Comparison of ENCODE assay signal across 12 cellular contexts in the genomic region with DNA sequence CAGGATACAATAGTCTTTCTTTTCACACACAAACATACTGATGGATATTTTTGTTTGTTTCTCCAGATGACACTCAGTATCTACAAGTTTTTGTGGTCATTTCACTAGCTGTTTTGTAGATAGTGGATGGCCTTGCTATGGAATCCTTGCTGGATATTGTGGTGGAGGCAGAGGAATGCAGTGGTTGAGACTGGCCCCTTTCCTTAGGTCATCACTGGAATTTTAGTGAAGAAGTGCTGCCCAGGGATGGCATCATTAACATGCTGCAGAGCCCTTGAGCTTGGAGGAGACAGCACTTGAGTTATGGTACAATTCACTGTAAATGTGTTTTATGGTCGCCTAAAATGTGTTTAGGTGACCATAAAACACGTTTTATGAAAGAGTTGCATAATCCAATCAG.
"Had no signal": no experiment of that assay in that cellular context is flagged by ENCODE, and none has a peak within 500 bp of the region (broad histone marks: within the 10 kb centered on the region; RNA-seq: fewer than 3 reads in every experiment).

No MANE protein-coding gene starts in this region.

- H3K27me3 ChIP-seq: thyroid gland, vagina had no signal

- H3K4me1 ChIP-seq: vagina had no signal

- H3K4me3 ChIP-seq: coronary artery, left ventricle myocardium inferior, thyroid gland, vagina had no signal

- H3K36me3 ChIP-seq: left ventricle myocardium inferior, thyroid gland, vagina, WERI-Rb-1 had no signal

- H3K27ac ChIP-seq: coronary artery, left ventricle myocardium inferior, thyroid gland, vagina, WERI-Rb-1 had no signal

- H3K9me3 ChIP-seq: left ventricle myocardium inferior, thyroid gland, vagina had no signal

- DNase-seq: activated CD4-positive, alpha-beta T cell treated with anti-CD3 and anti-CD28 coated beads for 48 hours; activated naive CD4-positive, alpha-beta T cell treated with Interleukin-2 at 50 U/mL for 16 hours; activated naive CD8-positive, alpha-beta T cell treated with anti-CD3 and anti-CD28 coated beads, Interleukin-2, amount 50 U/mL, for 24 hours; caudate nucleus; head of caudate nucleus; islet precursor cell; left ventricle myocardium inferior; mesendoderm; thyroid gland; WERI-Rb-1 had no signal
